ENCODE assay signal across 8 cellular contexts in the genomic region with DNA sequence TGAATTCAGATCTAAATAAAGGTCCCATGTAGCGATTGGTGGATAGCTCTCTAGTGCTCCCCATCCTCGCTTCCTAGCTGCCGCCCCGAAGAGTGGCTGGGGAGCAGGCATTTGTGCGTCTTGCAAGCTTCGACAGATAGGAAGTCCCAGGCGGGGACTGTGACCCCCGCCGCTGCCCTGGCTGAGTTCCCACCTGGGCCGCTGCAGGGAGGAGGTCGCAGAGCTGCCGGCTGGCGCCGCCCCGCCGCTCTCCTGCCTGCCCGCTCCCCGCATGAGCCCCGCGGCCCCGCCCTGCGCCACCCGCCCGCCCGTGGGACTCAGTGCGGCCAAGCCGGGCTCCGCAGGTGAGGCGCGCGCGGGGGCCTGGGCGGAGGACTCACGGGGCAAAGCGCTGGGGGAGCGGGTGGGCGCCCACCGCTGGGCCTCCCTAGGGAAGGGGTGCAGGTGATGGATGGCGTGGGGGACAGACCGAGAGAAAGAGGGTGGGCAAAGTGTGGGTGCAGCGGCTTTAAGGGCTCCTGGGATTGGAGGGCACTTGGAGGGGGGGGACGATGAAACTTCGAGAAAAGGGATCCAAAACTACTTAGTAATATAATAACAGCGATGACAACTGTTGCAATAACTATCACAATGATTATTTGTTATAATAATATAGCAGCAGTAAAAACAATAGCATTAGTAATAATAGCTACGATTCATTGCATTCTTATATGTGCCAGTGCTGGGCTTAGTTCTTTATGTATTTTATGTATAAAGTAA. TPM values are rescaled to one million over a fixed set of nuclear protein-coding genes. Genes with fewer than 3 reads are reported as not detected.
DNase-seq lines count a peak whose midpoint lies in the region; ATAC-seq, FAIRE-seq and TF ChIP-seq lines count a peak whose summit lies in the region.

Gene OTOA, plus strand, starts transcription at position 80 of the 759 bp plus-strand sequence. CDS start 14,547 bp downstream, outside the sequence.

- peak within 1 kb of the TSS; percentile 56 for H3K4me2 ChIP-seq in DOHH2 (ENCODE audit: low read length)

- no peaks in the 10 kb centered on the region for H3K9me2 ChIP-seq in DOHH2 (replicated peaks; ENCODE audit: control insufficient read depth, low read length)

- no peak for TF ChIP-seq CTCF in DOHH2 (IDR thresholded peaks at IDR 0.05; ENCODE audit: low read depth, low read length, poor library complexity, severe bottlenecking)
- TF ChIP-seq CTCF in pancreas (IDR thresholded peaks at IDR 0.05): no peak

- no peaks in the 10 kb centered on the region for H3K36me3 Mint-ChIP-seq in T-helper 17 cell (ENCODE audit: low read depth)

- no peaks in the 10 kb centered on the region for H4K20me1 ChIP-seq in DOHH2 (ENCODE audit: control insufficient read depth, insufficient read depth, low read depth, low read length)

- H3K27me3 ChIP-seq in DOHH2 (ENCODE audit: control insufficient read depth, low read length) (peaks cover 15% of the 10 kb centered on the region), pancreas (peaks cover 0 to 2% (median 0%) of the 10 kb centered on the region in 4 donors)
- no peaks in the 10 kb centered on the region for H3K27me3 ChIP-seq in effector memory CD4-positive, alpha-beta T cell (replicated peaks; ENCODE audit: control insufficient read depth, insufficient read depth, low read length, poor library complexity, severe bottlenecking)

- H3K9me3 ChIP-seq in DOHH2 (ENCODE audit: control insufficient read depth, insufficient read depth, low read length): no peaks in the 10 kb centered on the region
- H3K9me3 ChIP-seq in T-helper 17 cell (ENCODE audit: control insufficient read depth, low read length, poor library complexity, severe bottlenecking): no peaks in the 10 kb centered on the region
- H3K9me3 ChIP-seq in effector memory CD4-positive, alpha-beta T cell (ENCODE audit: control insufficient read depth, low read length): no peaks in the 10 kb centered on the region
- H3K9me3 ChIP-seq in pancreas: no peaks in the 10 kb centered on the region

- peaks cover 8% of the 10 kb centered on the region for H3K4me1 Mint-ChIP-seq in T-helper 17 cell

- FAIRE-seq in pancreas (lab: Jason Lieb, UNC): no peak

- peak within 1 kb of the TSS; percentile 87 for H3K4me3 Mint-ChIP-seq in T-helper 17 cell

- DNase-seq in T-helper 17 cell: peak in 1 of 3 donors; percentile 13
- DNase-seq in effector memory CD4-positive, alpha-beta T cell: peak in 1 of 3 donors; percentile 7
- peak in 3 of 6 donors; percentile 24 to 65 (median 56) for DNase-seq in pancreas
- DNase-seq in sciatic nerve (ENCODE audit: low spot score): no peak
- DNase-seq in middle frontal gyrus (ENCODE audit: extremely low spot score, low spot score): no peak

- peaks cover 34% of the 10 kb centered on the region for H3K4me1 ChIP-seq in DOHH2 (ENCODE audit: control insufficient read depth, low read length)
- peaks cover 13% of the 10 kb centered on the region for H3K4me1 ChIP-seq in effector memory CD4-positive, alpha-beta T cell (ENCODE audit: control insufficient read depth, insufficient read depth, low read length, poor library complexity, severe bottlenecking)
- H3K4me1 ChIP-seq in pancreas: no peaks in the 10 kb centered on the region

- H3F3A ChIP-seq in DOHH2 (ENCODE audit: control insufficient read depth, insufficient read depth): 0 out of 2 replicates have a peak, but pooled peaks cover 2% of the 10 kb centered on the region

- 9 to 12% methylated on average over 35 to 45 of the region's 45 CpGs for WGBS in pancreas, 2 donors

- H3K79me2 ChIP-seq in DOHH2 (ENCODE audit: control insufficient read depth, low read length): no peaks in the 10 kb centered on the region

- ATAC-seq in T-helper 17 cell: peak; percentile 76
- ATAC-seq in pancreas: peak in 3 of 4 donors; percentile 44 to 64 (median 62)
- ATAC-seq in HG03565 (IDR thresholded peaks at IDR 0.05; ENCODE audit: unreplicated experiment): no peak
- no peak for ATAC-seq in sciatic nerve
- no peak for ATAC-seq in HG03095 (IDR thresholded peaks at IDR 0.05; ENCODE audit: unreplicated experiment)

- peaks cover 3% of the 10 kb centered on the region for H3K27me3 Mint-ChIP-seq in T-helper 17 cell

- peak within 1 kb of the TSS; percentile 56 for H3K4me3 ChIP-seq in DOHH2 (ENCODE audit: low read length)
- peak within 1 kb of the TSS; percentile 40 for H3K4me3 ChIP-seq in effector memory CD4-positive, alpha-beta T cell (ENCODE audit: insufficient read depth, low read depth, low read length, poor library complexity, severe bottlenecking)
- peak within 1 kb of the TSS in 2 of 4 donors; percentile 14 to 30 for H3K4me3 ChIP-seq in pancreas

- H3K27ac ChIP-seq in DOHH2 (ENCODE audit: low read depth, low read length) (no peak within 1 kb of the TSS), pancreas (no peak within 1 kb of the TSS)
- no peak within 1 kb of the TSS for H3K27ac ChIP-seq in effector memory CD4-positive, alpha-beta T cell (ENCODE audit: insufficient read depth, low read length, poor library complexity, severe bottlenecking)

- no peaks in the 10 kb centered on the region for H3K36me3 ChIP-seq in DOHH2 (ENCODE audit: control insufficient read depth, low read length)
- no peaks in the 10 kb centered on the region for H3K36me3 ChIP-seq in effector memory CD4-positive, alpha-beta T cell (ENCODE audit: control insufficient read depth, insufficient read depth, low read length)
- no peaks in the 10 kb centered on the region for H3K36me3 ChIP-seq in pancreas

- H3K27ac Mint-ChIP-seq in T-helper 17 cell: no peak within 1 kb of the TSS

- intact Hi-C loops in pancreas (cut with DNase I): no loop called here
- intact Hi-C loops in sciatic nerve (cut with DNase I): no loop called here

RNA-seq across cellular contexts. Expression of gene OTOA, which starts in this region (rescaled TPM):
- total RNA-seq in T-helper 17 cell (under 1 TPM; 0.10 to 0.16 TPM), pancreas (under 1 TPM in 4 of 6 donors, not detected in 2; 0.04 to 0.50 (median 0.12) TPM), sciatic nerve (0.31 TPM)
- not detected for polyA plus RNA-seq in pancreas

Comparison
In these comparisons a context has a peak if more than half of its experiments do, and no peak if none do; other contexts are left out.
1. Peak in ATAC-seq in T-helper 17 cell; RNA of the gene not detected or under 1 TPM.
2. Peak in ATAC-seq in pancreas; RNA of the gene not detected or under 1 TPM.